In genomic region chr6:11858439-11858838, GRCh38 we compare ENCODE assay signal across 3 cellular contexts.
TF ChIP-seq lines count a peak whose summit lies in the region.

No MANE protein-coding gene starts in this region.

TF ChIP-seq in HEK293, 187 proteins besides CTCF, POLR2A, EP300 and RAD21:
- peak; percentile 56; the same call in 1 of the 2 replicates for TF ChIP-seq ZNF146 (tag by site-specific recombination; IDR thresholded peaks at IDR 0.05)
- no peak for TF ChIP-seq ZNF747 (tag by site-specific recombination; IDR thresholded peaks at IDR 0.05)

TF ChIP-seq in GM12878, 131 proteins besides CTCF, POLR2A, EP300 and RAD21:
- TF ChIP-seq ZSCAN29 (IDR thresholded peaks at IDR 0.05) = no peak
- TF ChIP-seq YY1 (IDR thresholded peaks at IDR 0.05; ENCODE audit: low read depth, low read length) = no peak
- TF ChIP-seq ZNF217 (IDR thresholded peaks at IDR 0.05) = peak; percentile 49; the same call in 1 of the 2 replicates
- TF ChIP-seq HCFC1 (IDR thresholded peaks at IDR 0.05; ENCODE audit: low read length) = no peak
- no peak for TF ChIP-seq TARDBP (IDR thresholded peaks at IDR 0.05; ENCODE audit: borderline replicate concordance)
- no peak for TF ChIP-seq SREBF2 (IDR thresholded peaks at IDR 0.05; ENCODE audit: low read length)
- TF ChIP-seq CEBPZ (IDR thresholded peaks at IDR 0.05; ENCODE audit: low read depth, low read length) = no peak
- TF ChIP-seq SUZ12 (IDR thresholded peaks at IDR 0.05; ENCODE audit: unreplicated experiment) = no peak
- TF ChIP-seq ZNF24 (IDR thresholded peaks at IDR 0.05) = no peak

TF ChIP-seq in K562, 482 proteins besides CTCF, POLR2A, EP300 and RAD21:
- TF ChIP-seq ADNP (tag; IDR thresholded peaks at IDR 0.05) = peak; percentile 16; the same call in 1 of the 2 replicates
- peak; percentile 59; the same call in 1 of the 2 replicates for TF ChIP-seq BCOR (IDR thresholded peaks at IDR 0.05)
- TF ChIP-seq RHOXF2B (CRISPR knock-in tag; conservative IDR thresholded peaks at IDR 0.05) = no peak
- TF ChIP-seq RBM25 (IDR thresholded peaks at IDR 0.05; ENCODE audit: low read depth, low read length, severe bottlenecking) = peak; percentile 79
- TF ChIP-seq ZNF146 (CRISPR knock-in tag; IDR thresholded peaks at IDR 0.05; ENCODE audit: unreplicated experiment) = peak; percentile 91
